ENCODE assay signal across 16 cellular contexts in the genomic region with DNA sequence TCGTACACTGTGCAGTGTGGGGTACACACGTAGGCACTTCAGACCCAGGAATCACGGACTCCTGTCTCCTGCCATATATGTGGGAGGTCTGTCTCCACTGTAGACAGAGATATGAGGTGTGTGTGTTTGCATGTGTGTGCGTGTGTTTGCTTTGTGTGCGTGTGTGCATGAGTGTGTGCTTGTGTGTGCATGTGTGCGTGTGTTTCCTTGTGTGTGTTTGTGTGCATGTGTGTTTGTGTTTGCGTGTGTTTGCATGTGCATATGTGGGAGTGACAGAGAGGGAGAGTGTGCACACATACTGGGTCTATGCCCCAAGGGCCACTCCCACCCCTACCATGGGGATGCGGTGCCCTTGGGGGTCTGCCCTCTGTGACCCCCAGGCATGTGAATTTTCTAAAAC.
DNase-seq lines count a peak whose midpoint lies in the region; ATAC-seq and TF ChIP-seq lines count a peak whose summit lies in the region.
"Had no signal": no experiment of that assay in that cellular context is flagged by ENCODE, and none has a peak within 500 bp of the region (broad histone marks: within the 10 kb centered on the region; RNA-seq: fewer than 3 reads in every experiment).

No MANE protein-coding gene starts in this region.

- no peaks in the 10 kb centered on the region for H3K9me3 ChIP-seq in GM23248 (ENCODE audit: low read depth)
- no peaks in the 10 kb centered on the region for H3K9me3 ChIP-seq in fibroblast of lung (ENCODE audit: control insufficient read depth, insufficient read depth, low read depth, low read length)
- no peaks in the 10 kb centered on the region for H3K9me3 ChIP-seq in prostate gland
- H3K9me3 ChIP-seq in mucosa of descending colon = no peaks in the 10 kb centered on the region
- H3K9me3 ChIP-seq: transverse colon had no signal

- H3K4me3 Mint-ChIP-seq in activated T-helper 17 cell treated with anti-CD3 and anti-CD28 coated beads, Interleukin-2, amount 50 U/mL, for 72 hours = no peak overlapping the region
- H3K4me3 Mint-ChIP-seq: activated naive CD8-positive, alpha-beta T cell; natural killer cell treated with Interleukin-12 subunit alpha and Interleukin-12 subunit beta and Interleukin-15 and Interleukin-18, amount 100 ng/mL, for 72 hours had no signal

- intact Hi-C loops in prostate gland (cut with DNase I) = no loop called here
- intact Hi-C loops in mucosa of descending colon (cut with DNase I, micrococcal nuclease) = no loop called here

- no peak overlapping the region for H2AFZ ChIP-seq in GM23248
- no peak overlapping the region for H2AFZ ChIP-seq in fibroblast of lung (ENCODE audit: low read length)

- no peak overlapping the region for H3K27ac Mint-ChIP-seq in activated T-helper 17 cell treated with anti-CD3 and anti-CD28 coated beads, Interleukin-2, amount 50 U/mL, for 72 hours
- H3K27ac Mint-ChIP-seq: activated naive CD8-positive, alpha-beta T cell; natural killer cell treated with Interleukin-12 subunit alpha and Interleukin-12 subunit beta and Interleukin-15 and Interleukin-18, amount 100 ng/mL, for 72 hours had no signal

- H3K27ac ChIP-seq in GM23248 = peak overlapping the region; percentile 92
- H3K27ac ChIP-seq in VCaP = peak overlapping the region; percentile 62
- H3K27ac ChIP-seq in fibroblast of lung (ENCODE audit: insufficient read depth, low read length) = peak overlapping the region; percentile 87
- H3K27ac ChIP-seq in prostate gland = peak overlapping the region; percentile 81 to 87

- H3K79me2 ChIP-seq in GM23248 (ENCODE audit: insufficient read depth) = no peaks in the 10 kb centered on the region
- H3K79me2 ChIP-seq in fibroblast of lung (ENCODE audit: control insufficient read depth, insufficient read depth, low read length) = no peaks in the 10 kb centered on the region

- H3K27me3 ChIP-seq in GM23248 (replicated peaks; ENCODE audit: insufficient read depth) = no peaks in the 10 kb centered on the region
- no peaks in the 10 kb centered on the region for H3K27me3 ChIP-seq in fibroblast of lung (ENCODE audit: control insufficient read depth, insufficient read depth, low read length)
- H3K27me3 ChIP-seq in prostate gland (replicated peaks; ENCODE audit: insufficient read depth) = no peaks in the 10 kb centered on the region
- H3K27me3 ChIP-seq: transverse colon had no signal

- H3K4me2 ChIP-seq in GM23248 (ENCODE audit: unreplicated experiment) (peak overlapping the region; percentile 46), fibroblast of lung (ENCODE audit: extremely low read depth, insufficient read depth, low read length) (no peak overlapping the region)

- no peaks in the 10 kb centered on the region for H4K20me1 ChIP-seq in GM23248 (ENCODE audit: insufficient read depth)
- H4K20me1 ChIP-seq in fibroblast of lung (ENCODE audit: control insufficient read depth, extremely low read depth, insufficient read depth, low read length) = no peaks in the 10 kb centered on the region

- WGBS in GM23248 (ENCODE audit: low coverage in 1 of 2, low lambda C conversion rate in 2 of 2, missing lambda C conversion rate in 2 of 2), 2 experiments = 77 to 78% methylated on average over 8 of the region's 8 CpGs
- WGBS in prostate gland = 70% methylated on average over 8 of the region's 8 CpGs

- H3K27me3 Mint-ChIP-seq in activated T-helper 17 cell treated with anti-CD3 and anti-CD28 coated beads, Interleukin-2, amount 50 U/mL, for 72 hours = no peaks in the 10 kb centered on the region

- H3K4me1 ChIP-seq in GM23248 (ENCODE audit: insufficient read depth) = peaks cover 17% of the 10 kb centered on the region
- peaks cover 18% of the 10 kb centered on the region for H3K4me1 ChIP-seq in fibroblast of lung (ENCODE audit: control insufficient read depth, extremely low read depth, insufficient read depth, low read length)
- peaks cover 10% of the 10 kb centered on the region for H3K4me1 ChIP-seq in prostate gland (replicated peaks)
- peaks cover 8% of the 10 kb centered on the region for H3K4me1 ChIP-seq in mucosa of descending colon (ENCODE audit: low read depth)

- no peak for TF ChIP-seq POLR2A in prostate gland (IDR thresholded peaks at IDR 0.05)

- no peaks in the 10 kb centered on the region for H3K4me1 Mint-ChIP-seq in activated T-helper 17 cell treated with anti-CD3 and anti-CD28 coated beads, Interleukin-2, amount 50 U/mL, for 72 hours

- H3K36me3 ChIP-seq in GM23248 (ENCODE audit: low read depth) (no peaks in the 10 kb centered on the region), fibroblast of lung (ENCODE audit: control insufficient read depth, insufficient read depth, low read length) (no peaks in the 10 kb centered on the region), prostate gland (no peaks in the 10 kb centered on the region), mucosa of descending colon (ENCODE audit: low read depth) (no peaks in the 10 kb centered on the region)
- H3K36me3 ChIP-seq: transverse colon had no signal

- H3K9me3 Mint-ChIP-seq in activated T-helper 17 cell treated with anti-CD3 and anti-CD28 coated beads, Interleukin-2, amount 50 U/mL, for 72 hours = no peaks in the 10 kb centered on the region

- H3K36me3 Mint-ChIP-seq in activated T-helper 17 cell treated with anti-CD3 and anti-CD28 coated beads, Interleukin-2, amount 50 U/mL, for 72 hours (ENCODE audit: low read depth) = no peaks in the 10 kb centered on the region
- H3K36me3 Mint-ChIP-seq: activated naive CD8-positive, alpha-beta T cell; natural killer cell treated with Interleukin-12 subunit alpha and Interleukin-12 subunit beta and Interleukin-15 and Interleukin-18, amount 100 ng/mL, for 72 hours had no signal

- H3F3A ChIP-seq in GM23248 (ENCODE audit: insufficient read depth) = peaks cover 9% of the 10 kb centered on the region

- DNase-seq in GM23248 = no peak
- no peak for DNase-seq in fibroblast of lung (ENCODE audit: low read depth in 2 of 2)
- no peak for DNase-seq in prostate gland (ENCODE audit: low spot score)
- no peak for DNase-seq in MV-4-11 (lab: John Stamatoyannopoulos, UW)
- DNase-seq in mucosa of descending colon = no peak
- DNase-seq: DMS 273 treated with DMSO at 0.1 percent for 48 hours, left colon, NCI-H2081 treated with DMSO at 0.1 percent for 48 hours, Right ventricle myocardium superior, T-helper 2 cell, transverse colon had no signal

- no peaks in the 10 kb centered on the region for H3K9me2 ChIP-seq in GM23248 (ENCODE audit: insufficient read depth)

- H3K4me3 ChIP-seq in GM23248 (no peak overlapping the region), fibroblast of lung (replicated peaks in 1 of 4; ENCODE audit: control extremely low read depth in 1 of 4, insufficient read depth in 1 of 4, low read depth in 3 of 4, low read length in 4 of 4) (no peak overlapping the region), prostate gland (no peak overlapping the region), mucosa of descending colon (no peak overlapping the region)

- in situ Hi-C loops in GM23248 (cut with MboI) = no loop called here

- peak overlapping the region; percentile 76 for H3K9ac ChIP-seq in GM23248
- H3K9ac ChIP-seq in fibroblast of lung (ENCODE audit: insufficient read depth, low read length) = peak overlapping the region; percentile 70

- no peak for ATAC-seq in activated T-helper 17 cell treated with anti-CD3 and anti-CD28 coated beads, Interleukin-2, amount 50 U/mL, for 72 hours (replicated peaks)
- no peak for ATAC-seq in HG03521 (IDR thresholded peaks at IDR 0.05; ENCODE audit: unreplicated experiment)
- ATAC-seq in mucosa of descending colon = no peak

- TF ChIP-seq CTCF in VCaP (conservative IDR thresholded peaks at IDR 0.05) (no peak), fibroblast of lung (conservative IDR thresholded peaks at IDR 0.05 in 1 of 2, IDR thresholded peaks at IDR 0.05 in 1 of 2; ENCODE audit: low read depth in 1 of 2, low read length in 2 of 2) (no peak), prostate gland (IDR thresholded peaks at IDR 0.05) (no peak), mucosa of descending colon (IDR thresholded peaks at IDR 0.05) (no peak)
